In the genomic region with DNA sequence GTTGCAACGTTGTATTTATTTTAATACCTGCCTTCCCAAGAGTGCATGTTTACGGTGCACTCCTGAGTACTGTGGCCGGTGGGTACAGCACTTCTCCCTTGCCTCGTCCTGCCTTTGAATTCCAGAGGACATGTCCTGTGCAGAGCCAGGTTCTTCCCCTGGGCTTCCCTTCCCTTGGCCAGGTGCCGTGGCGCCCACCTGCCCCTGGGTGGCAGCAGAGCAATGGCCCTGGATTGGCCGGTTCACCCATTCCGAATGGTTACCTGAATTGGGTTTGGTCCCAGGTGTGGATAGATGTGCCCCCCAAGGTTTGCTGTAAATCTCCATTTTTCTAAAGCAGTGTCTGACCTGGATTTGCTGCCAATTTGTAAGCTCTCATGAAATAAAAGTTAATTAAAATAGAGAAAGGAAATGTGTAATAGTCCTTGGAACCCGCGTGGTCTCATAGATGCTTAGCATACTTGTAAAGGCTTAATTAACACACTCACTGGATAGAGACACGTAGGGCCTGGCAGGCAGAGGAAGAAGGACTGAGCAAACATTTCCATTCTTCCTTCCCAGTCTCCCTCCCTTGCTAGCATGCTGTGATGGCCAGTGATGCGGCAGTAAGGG, we compare ENCODE assay signal across 8 cellular contexts. TPM values are rescaled to one million over a fixed set of nuclear protein-coding genes. Genes with fewer than 3 reads are reported as not detected.
DNase-seq lines count a peak whose midpoint lies in the region; ATAC-seq and TF ChIP-seq lines count a peak whose summit lies in the region.

No MANE protein-coding gene starts in this region.

- H3K4me3 ChIP-seq in H7 (ENCODE audit: insufficient read depth, low read depth, low read length), result no peak overlapping the region
- no peak overlapping the region for H3K4me3 ChIP-seq in adrenal gland
- H3K4me3 ChIP-seq in left lung, result no peak overlapping the region

- H3K9me3 ChIP-seq in adrenal gland (replicated peaks in 1 of 3) (no peaks in the 10 kb centered on the region), left lung (no peaks in the 10 kb centered on the region)

- DNase-seq in COR-L47 (lab: John Stamatoyannopoulos, UW) (peak; percentile 11), H7 (peak; percentile 77), adrenal gland (peak in 1 of 7 donors; percentile 23), left lung (peak in 1 of 2 donors; percentile 61), activated gamma-delta T cell (lab: John Stamatoyannopoulos, UW) (no peak)
- no peak for DNase-seq in effector memory CD8-positive, alpha-beta T cell
- no peak for DNase-seq in natural killer cell treated with Interleukin-12 subunit alpha and Interleukin-12 subunit beta and Interleukin-15 and Interleukin-18, amount 100 ng/mL, for 72 hours (ENCODE audit: low spot score)

- H3K27me3 ChIP-seq in H7 (ENCODE audit: control insufficient read depth, insufficient read depth, low read length) (no peaks in the 10 kb centered on the region), adrenal gland (no peaks in the 10 kb centered on the region), left lung (no peaks in the 10 kb centered on the region)

- H3K9me3 Mint-ChIP-seq in effector memory CD8-positive, alpha-beta T cell, result no peaks in the 10 kb centered on the region
- H3K9me3 Mint-ChIP-seq in natural killer cell treated with Interleukin-12 subunit alpha and Interleukin-12 subunit beta and Interleukin-15 and Interleukin-18, amount 100 ng/mL, for 72 hours, result no peaks in the 10 kb centered on the region

- H3K4me3 Mint-ChIP-seq in effector memory CD8-positive, alpha-beta T cell, result no peak overlapping the region
- H3K4me3 Mint-ChIP-seq in natural killer cell treated with Interleukin-12 subunit alpha and Interleukin-12 subunit beta and Interleukin-15 and Interleukin-18, amount 100 ng/mL, for 72 hours, result no peak overlapping the region

- WGBS in adrenal gland, 4 donors, result 85 to 91% (median 87%) methylated on average over 12 of the region's 12 CpGs

- no peaks in the 10 kb centered on the region for H3K27me3 Mint-ChIP-seq in effector memory CD8-positive, alpha-beta T cell
- no peaks in the 10 kb centered on the region for H3K27me3 Mint-ChIP-seq in natural killer cell treated with Interleukin-12 subunit alpha and Interleukin-12 subunit beta and Interleukin-15 and Interleukin-18, amount 100 ng/mL, for 72 hours

- H3K36me3 Mint-ChIP-seq in effector memory CD8-positive, alpha-beta T cell (ENCODE audit: insufficient read depth), result peaks cover 31% of the 10 kb centered on the region
- no peaks in the 10 kb centered on the region for H3K36me3 Mint-ChIP-seq in natural killer cell treated with Interleukin-12 subunit alpha and Interleukin-12 subunit beta and Interleukin-15 and Interleukin-18, amount 100 ng/mL, for 72 hours

- H3K27ac ChIP-seq in adrenal gland (no peak overlapping the region), left lung (no peak overlapping the region)

- no peak for TF ChIP-seq POLR2A in adrenal gland (IDR thresholded peaks at IDR 0.05)

- H3K4me1 ChIP-seq in adrenal gland (replicated peaks in 1 of 2) (no peaks in the 10 kb centered on the region), left lung (no peaks in the 10 kb centered on the region)

- intact Hi-C loops in adrenal gland (cut with DNase I) (no loop called here), left lung (cut with DNase I) (no loop called here)

- no peak overlapping the region for H3K27ac Mint-ChIP-seq in effector memory CD8-positive, alpha-beta T cell
- H3K27ac Mint-ChIP-seq in natural killer cell treated with Interleukin-12 subunit alpha and Interleukin-12 subunit beta and Interleukin-15 and Interleukin-18, amount 100 ng/mL, for 72 hours, result no peak overlapping the region

- ATAC-seq in left lung (peak; percentile 70), HG03196 (IDR thresholded peaks at IDR 0.05; ENCODE audit: unreplicated experiment) (no peak)
- no peak for ATAC-seq in effector memory CD8-positive, alpha-beta T cell (replicated peaks)
- ATAC-seq in natural killer cell treated with Interleukin-12 subunit alpha and Interleukin-12 subunit beta and Interleukin-15 and Interleukin-18, amount 100 ng/mL, for 72 hours, result no peak

- H3K4me1 Mint-ChIP-seq in effector memory CD8-positive, alpha-beta T cell (ENCODE audit: low read depth in 2 of 2), result peaks cover 2 to 9% of the 10 kb centered on the region in 2 donors
- no peaks in the 10 kb centered on the region for H3K4me1 Mint-ChIP-seq in natural killer cell treated with Interleukin-12 subunit alpha and Interleukin-12 subunit beta and Interleukin-15 and Interleukin-18, amount 100 ng/mL, for 72 hours (ENCODE audit: low read depth in 2 of 2)

- TF ChIP-seq CTCF in adrenal gland (IDR thresholded peaks at IDR 0.05), result peak; percentile 18 to 49 (median 32)
- TF ChIP-seq CTCF in left lung (IDR thresholded peaks at IDR 0.05), result peak; percentile 29 to 31

- no peaks in the 10 kb centered on the region; the same call in 1 of the 2 replicates for H3K36me3 ChIP-seq in H7 (replicated peaks; ENCODE audit: control insufficient read depth, insufficient read depth, low read length)
- H3K36me3 ChIP-seq in adrenal gland (replicated peaks in 1 of 2), result no peaks in the 10 kb centered on the region
- no peaks in the 10 kb centered on the region for H3K36me3 ChIP-seq in left lung

RNA-seq across cellular contexts. Expression of a gene that starts 40.6 kb away (rescaled TPM):
- total RNA-seq in H7 (2014; rRNA removed; shearing (Covaris generic)), result 54.2 and 54.8 TPM in 2 replicates
- total RNA-seq in adrenal gland (10 to 100 TPM; 19.0 to 37.0 (median 32.9) TPM), left lung (10 to 100 TPM; 14.8 to 25.4 TPM)
- polyA plus RNA-seq in adrenal gland, result 10 to 100 TPM in 2 of 3 donors, 1 to 10 TPM in 1; 9.5 to 38.9 (median 13.9) TPM
- 10 to 100 TPM; 46.1 to 49.8 TPM for total RNA-seq in natural killer cell treated with Interleukin-12 subunit alpha and Interleukin-12 subunit beta and Interleukin-15 and Interleukin-18, amount 100 ng/mL, for 72 hours

Comparison
In these comparisons a context has a peak if more than half of its experiments do, and no peak if none do; other contexts are left out.
1. DNase-seq: peak in COR-L47 (single experiment) and H7 (single experiment); none in activated gamma-delta T cell (single experiment), effector memory CD8-positive, alpha-beta T cell (0 of 3) and natural killer cell treated with Interleukin-12 subunit alpha and Interleukin-12 subunit beta and Interleukin-15 and Interleukin-18, amount 100 ng/mL, for 72 hours (single experiment).